Comparison of ENCODE assay signal across 8 cellular contexts in genomic region chr13:30395192-30396158, GRCh38. TPM values are rescaled to one million over a fixed set of nuclear protein-coding genes. Genes with fewer than 3 reads are reported as not detected.
DNase-seq lines count a peak whose midpoint lies in the region; ATAC-seq and TF ChIP-seq lines count a peak whose summit lies in the region.

No MANE protein-coding gene starts in this region.

- peaks cover 7% of the 10 kb centered on the region; the same call in 1 of the 2 replicates for H3K4me1 ChIP-seq in GM23248 (ENCODE audit: insufficient read depth)
- no peaks in the 10 kb centered on the region for H3K4me1 ChIP-seq in thyroid gland

- H3K4me2 ChIP-seq in GM23248 (ENCODE audit: unreplicated experiment): peak overlapping the region; percentile 92

- WGBS in GM23248 (ENCODE audit: low coverage in 1 of 2, low lambda C conversion rate in 2 of 2, missing lambda C conversion rate in 2 of 2), 2 experiments: 2 to 3% methylated on average over 17 to 19 of the region's 19 CpGs
- WGBS in thyroid gland, 2 donors: 1% methylated on average over 19 of the region's 19 CpGs

- TF ChIP-seq CTCF in thyroid gland (IDR thresholded peaks at IDR 0.05): no peak

- H3F3A ChIP-seq in GM23248 (ENCODE audit: insufficient read depth): peaks cover 19% of the 10 kb centered on the region

- DNase-seq in DMS79 (lab: John Stamatoyannopoulos, UW) (peak; percentile 64), GM23248 (peak; percentile 94), LHCN-M2 (ENCODE audit: low read depth) (peak; percentile 86), SIG-M5 treated with dmso at 0.1 percent for 504 hours (lab: John Stamatoyannopoulos, UW; ENCODE audit: unreplicated experiment) (peak; percentile 89), glomerular endothelial cell (ENCODE audit: extremely low read depth, low read depth, low spot score) (peak; percentile 47), non-pigmented ciliary epithelial cell (ENCODE audit: low read depth) (peak; percentile 73), thyroid gland (peak; percentile 91 to 92)
- DNase-seq in activated naive CD4-positive, alpha-beta T cell treated with anti-CD3 and anti-CD28 coated beads, Interleukin-2, amount 50 U/mL, for 72 hours (ENCODE audit: low spot score in 2 of 2): peak; percentile 36 to 77

- peak; percentile 58 to 83 for ATAC-seq in activated naive CD4-positive, alpha-beta T cell treated with anti-CD3 and anti-CD28 coated beads, Interleukin-2, amount 50 U/mL, for 72 hours

- peak overlapping the region; percentile 96 for H2AFZ ChIP-seq in GM23248

- H3K9me3 Mint-ChIP-seq in activated naive CD4-positive, alpha-beta T cell treated with anti-CD3 and anti-CD28 coated beads, Interleukin-2, amount 50 U/mL, for 72 hours: no peaks in the 10 kb centered on the region

- H3K79me2 ChIP-seq in GM23248 (ENCODE audit: insufficient read depth): no peaks in the 10 kb centered on the region

- peak overlapping the region; percentile 93 for H3K27ac ChIP-seq in GM23248
- H3K27ac ChIP-seq in thyroid gland: peak overlapping the region; percentile 57 to 90 (median 89)

- peak in 1 of 2 donors; percentile 69 for TF ChIP-seq POLR2A in thyroid gland (IDR thresholded peaks at IDR 0.05)

- in situ Hi-C loops in GM23248 (cut with MboI): no loop called here

- H3K27ac Mint-ChIP-seq in activated naive CD4-positive, alpha-beta T cell treated with anti-CD3 and anti-CD28 coated beads, Interleukin-2, amount 50 U/mL, for 72 hours: peak overlapping the region; percentile 85 to 94

- no peaks in the 10 kb centered on the region for H3K9me2 ChIP-seq in GM23248 (ENCODE audit: insufficient read depth)

- H3K27me3 ChIP-seq in GM23248 (replicated peaks; ENCODE audit: insufficient read depth): no peaks in the 10 kb centered on the region
- no peaks in the 10 kb centered on the region for H3K27me3 ChIP-seq in thyroid gland

- H3K9ac ChIP-seq in GM23248: peak overlapping the region; percentile 92

- H3K36me3 Mint-ChIP-seq in activated naive CD4-positive, alpha-beta T cell treated with anti-CD3 and anti-CD28 coated beads, Interleukin-2, amount 50 U/mL, for 72 hours: no peaks in the 10 kb centered on the region

- H3K36me3 ChIP-seq in GM23248 (ENCODE audit: low read depth): no peaks in the 10 kb centered on the region
- H3K36me3 ChIP-seq in thyroid gland: no peaks in the 10 kb centered on the region

- intact Hi-C loops in thyroid gland (cut with DNase I): loop anchor here (10.0 kb wide), 1 partner anchor 399 kb away; no protein-coding TSS in a partner anchor

- H3K4me3 ChIP-seq in GM23248 (peak overlapping the region; percentile 85), thyroid gland (replicated peaks in 1 of 3) (peak overlapping the region; percentile 3 to 45 (median 14))

- H4K20me1 ChIP-seq in GM23248 (ENCODE audit: insufficient read depth): no peaks in the 10 kb centered on the region

- H3K9me3 ChIP-seq in GM23248 (ENCODE audit: low read depth) (no peaks in the 10 kb centered on the region), thyroid gland (no peaks in the 10 kb centered on the region)

RNA-seq across cellular contexts. Expression of gene UBE2L5, which starts 26.8 kb away (rescaled TPM):
- total RNA-seq in GM23248 (2014; rRNA removed; shearing (Covaris generic)): not detected in 2 replicates
- not detected in 2 replicates for polyA plus RNA-seq in GM23248 (2016; fragmentation: Nextera tagmentation; extraction: Ambion mirVana)
- total RNA-seq in LHCN-M2 (2014; rRNA removed): not detected in 2 replicates
- 0.84 TPM for polyA plus RNA-seq in LHCN-M2 (2012)
- under 1 TPM in 1 of 2 donors, not detected in 1; 0.25 TPM for total RNA-seq in activated naive CD4-positive, alpha-beta T cell treated with anti-CD3 and anti-CD28 coated beads, Interleukin-2, amount 50 U/mL, for 72 hours
- 0.18 TPM in 1 of 2 replicates, not detected in the other for total RNA-seq in glomerular endothelial cell
- not detected for total RNA-seq in thyroid gland

Comparison
In these comparisons a context has a peak if more than half of its experiments do, and no peak if none do; other contexts are left out.
1. Peak in every context shown above with its lines: DNase-seq, ATAC-seq, H3K4me3 ChIP-seq and H3K27ac ChIP-seq.